1 cellular context compared by ENCODE assay signal in genomic region chr12:108691154-108691994, GRCh38.
TF ChIP-seq lines count a peak whose summit lies in the region.

No MANE protein-coding gene starts in this region.

TF ChIP-seq in HepG2, 621 proteins besides CTCF, POLR2A, EP300 and RAD21 (continued from another document):
- TF ChIP-seq ARID5B (CRISPR knock-in tag; IDR thresholded peaks at IDR 0.05): 0 out of 2 replicates have a peak, but pooled peaks have one; percentile 60
TF ChIP-seq in HepG2: peak in this region for 132.
